Comparison of ENCODE assay signal across 29 cellular contexts in genomic region chr2:202982779-202983491, GRCh38.
"Had no signal": no experiment of that assay in that cellular context is flagged by ENCODE, and none has a peak within 500 bp of the region (broad histone marks: within the 10 kb centered on the region; RNA-seq: fewer than 3 reads in every experiment).

No MANE protein-coding gene starts in this region.

- H3K27me3 ChIP-seq: brain microvascular endothelial cell, SJCRH30 had no signal

- H3K9me3 Mint-ChIP-seq: activated CD4-positive, alpha-beta memory T cell treated with anti-CD3 and anti-CD28 coated beads, Interleukin-2, amount 10 ng/mL, durations not matched to agents 7 days and 5 days; activated naive CD8-positive, alpha-beta T cell treated with anti-CD3 and anti-CD28 coated beads for 36 hours had no signal

- ATAC-seq: activated CD4-positive, CD25-positive, alpha-beta regulatory T cell treated with anti-CD3 and anti-CD28 coated beads, Interleukin-2, amount 50 U/mL, for 24 hours; activated CD8-positive, alpha-beta memory T cell treated with anti-CD3 and anti-CD28 coated beads, Interleukin-2, amount 10 ng/mL, durations not matched to agents 7 days and 5 days had no signal

- H3K4me1 Mint-ChIP-seq: activated CD4-positive, alpha-beta memory T cell treated with anti-CD3 and anti-CD28 coated beads, Interleukin-2, amount 10 ng/mL, durations not matched to agents 7 days and 5 days; activated CD8-positive, alpha-beta memory T cell treated with anti-CD3 and anti-CD28 coated beads, Interleukin-2, amount 10 ng/mL, durations not matched to agents 7 days and 5 days had no signal

- H3K4me3 ChIP-seq: SJCRH30, SK-N-MC had no signal

- DNase-seq: activated CD4-positive, alpha-beta memory T cell treated with anti-CD3 and anti-CD28 coated beads, Interleukin-2, amount 10 ng/mL, durations not matched to agents 7 days and 5 days; activated CD4-positive, alpha-beta T cell treated with anti-CD3 and anti-CD28 coated beads for 48 hours; activated CD8-positive, alpha-beta memory T cell treated with anti-CD3 and anti-CD28 coated beads for 24 hours; activated CD8-positive, alpha-beta memory T cell treated with anti-CD3 and anti-CD28 coated beads, Interleukin-2, amount 10 ng/mL, durations not matched to agents 7 days and 5 days; activated CD8-positive, alpha-beta memory T cell treated with anti-CD3 and anti-CD28 coated beads, Interleukin-2, amount 50 U/mL, for 48 hours; activated effector memory CD4-positive, alpha-beta T cell treated with Interleukin-2 at 50 U/mL for 16 hours; activated naive CD4-positive, alpha-beta T cell; activated naive CD4-positive, alpha-beta T cell treated with anti-CD3 and anti-CD28 coated beads, Interleukin-2, amount 50 U/mL, for 16 hours; activated naive CD8-positive, alpha-beta T cell treated with anti-CD3 and anti-CD28 coated beads for 36 hours; activated T-cell treated with anti-CD3 and anti-CD28 coated beads, Interleukin-2, amount 50 U/mL, for 48 hours; amniotic stem cell; aorta; brain microvascular endothelial cell; central memory CD4-positive, alpha-beta T cell; NCI-H1092 treated with DMSO at 0.1 percent for 48 hours; NCI-H1436; NCI-H1694; NCI-H1930; NCI-H2107; NCI-H2171; NCI-H510A; NCI-H526; NCI-H748 treated with DMSO at 0.1 percent for 48 hours; SHP77; SJCRH30; T1000 had no signal

- H3K27me3 Mint-ChIP-seq: activated CD4-positive, alpha-beta memory T cell treated with anti-CD3 and anti-CD28 coated beads, Interleukin-2, amount 10 ng/mL, durations not matched to agents 7 days and 5 days; activated CD8-positive, alpha-beta memory T cell treated with anti-CD3 and anti-CD28 coated beads, Interleukin-2, amount 10 ng/mL, durations not matched to agents 7 days and 5 days; activated naive CD8-positive, alpha-beta T cell treated with anti-CD3 and anti-CD28 coated beads for 36 hours had no signal

- H3K27ac Mint-ChIP-seq: activated CD4-positive, alpha-beta memory T cell treated with anti-CD3 and anti-CD28 coated beads, Interleukin-2, amount 10 ng/mL, durations not matched to agents 7 days and 5 days; activated CD8-positive, alpha-beta memory T cell treated with anti-CD3 and anti-CD28 coated beads, Interleukin-2, amount 10 ng/mL, durations not matched to agents 7 days and 5 days; activated naive CD8-positive, alpha-beta T cell treated with anti-CD3 and anti-CD28 coated beads for 36 hours had no signal

- H3K4me2 ChIP-seq: KMS-11 had no signal

- H3K27ac ChIP-seq: brain microvascular endothelial cell, KMS-11, SJCRH30, SK-N-MC had no signal

- H3K36me3 ChIP-seq: brain microvascular endothelial cell, SJCRH30 had no signal

- H3K9me3 ChIP-seq: SJCRH30 had no signal

- H3K4me1 ChIP-seq: SJCRH30 had no signal

- H3K4me3 Mint-ChIP-seq: activated CD4-positive, alpha-beta memory T cell treated with anti-CD3 and anti-CD28 coated beads, Interleukin-2, amount 10 ng/mL, durations not matched to agents 7 days and 5 days; activated CD8-positive, alpha-beta memory T cell treated with anti-CD3 and anti-CD28 coated beads, Interleukin-2, amount 10 ng/mL, durations not matched to agents 7 days and 5 days; activated naive CD8-positive, alpha-beta T cell treated with anti-CD3 and anti-CD28 coated beads for 36 hours had no signal
